In the genomic region with DNA sequence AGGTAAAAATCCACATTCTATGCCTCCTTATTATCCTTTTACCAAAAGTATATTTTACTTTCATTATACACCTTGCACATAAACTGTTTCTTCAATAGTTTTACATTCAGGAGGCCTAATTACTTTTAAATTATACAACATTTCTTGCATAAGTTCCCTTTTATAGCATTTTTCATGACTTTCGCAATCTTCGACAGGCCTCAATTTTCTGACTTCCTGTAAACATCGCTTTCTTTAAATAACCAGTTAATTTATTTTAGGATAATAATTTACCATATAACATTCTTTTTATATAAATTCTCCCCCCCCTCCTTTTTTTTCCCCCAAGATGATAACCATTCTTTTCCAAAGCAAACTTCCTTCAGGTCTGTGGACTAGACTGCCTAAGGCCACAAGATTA, we compare ENCODE assay signal across 16 cellular contexts.
"Had no signal": no experiment of that assay in that cellular context is flagged by ENCODE, and none has a peak within 500 bp of the region (broad histone marks: within the 10 kb centered on the region; RNA-seq: fewer than 3 reads in every experiment).

No MANE protein-coding gene starts in this region.

- H3K27ac ChIP-seq: brain microvascular endothelial cell, neural progenitor cell, parathyroid adenoma, stomach, uterus had no signal

- H3K36me3 ChIP-seq: neural progenitor cell, uterus had no signal

- H3K4me2 ChIP-seq: neural progenitor cell had no signal

- H3K4me1 ChIP-seq: neural progenitor cell, parathyroid adenoma, stomach, uterus had no signal

- H3K9me3 ChIP-seq: uterus had no signal

- H3K27me3 ChIP-seq: brain microvascular endothelial cell, neural progenitor cell, stomach, uterus had no signal

- ATAC-seq: left cardiac atrium had no signal

- H2AFZ ChIP-seq: neural progenitor cell, parathyroid adenoma had no signal

- H3K4me3 ChIP-seq: lung, neural progenitor cell, stomach, uterus had no signal

- DNase-seq: activated CD4-positive, alpha-beta memory T cell treated with anti-CD3 and anti-CD28 coated beads for 36 hours; activated CD4-positive, CD25-positive, alpha-beta regulatory T cell treated with anti-CD3 and anti-CD28 coated beads, Interleukin-2, amount 50 U/mL, for 72 hours; activated gamma-delta T cell; activated T-cell treated with anti-CD3 and anti-CD28 coated beads, Interleukin-2, amount 50 U/mL, for 48 hours; brain microvascular endothelial cell; glutamatergic neuron; immature natural killer cell; left cardiac atrium; midbrain; stimulated activated CD4-positive, alpha-beta T cell treated with anti-CD3 and anti-CD28 coated beads, Interleukin-15, amount 100 ng/mL, for 24 hours; stimulated activated CD4-positive, alpha-beta T cell treated with anti-CD3 and anti-CD28 coated beads, Interleukin-4, amount 100 ng/mL, for 24 hours; stomach; uterus had no signal
